Comparison of ENCODE assay signal across 14 cellular contexts in genomic region chr20:34324541-34324940, GRCh38.
"Had no signal": no experiment of that assay in that cellular context is flagged by ENCODE, and none has a peak within 500 bp of the region (broad histone marks: within the 10 kb centered on the region; RNA-seq: fewer than 3 reads in every experiment).

No MANE protein-coding gene starts in this region.

- H3K36me3 ChIP-seq: left ventricle myocardium inferior had no signal

- H3K9me3 ChIP-seq: left ventricle myocardium inferior, testis had no signal

- H3K4me1 ChIP-seq: testis had no signal

- H3K9me3 Mint-ChIP-seq: activated CD4-positive, alpha-beta T cell treated with anti-CD3 and anti-CD28 coated beads, Interleukin-2, amount 10 ng/mL, durations not matched to agents 7 days and 5 days; activated naive CD8-positive, alpha-beta T cell treated with anti-CD3 and anti-CD28 coated beads for 36 hours; stimulated activated naive CD8-positive, alpha-beta T cell treated with anti-CD3 and anti-CD28 coated beads, Interleukin-15, amount 100 ng/mL, for 72 hours had no signal

- ATAC-seq: stimulated activated naive CD8-positive, alpha-beta T cell treated with anti-CD3 and anti-CD28 coated beads, Interleukin-15, amount 100 ng/mL, for 72 hours had no signal

- H3K27me3 ChIP-seq: dorsolateral prefrontal cortex, testis had no signal

- H3K36me3 Mint-ChIP-seq: activated naive CD8-positive, alpha-beta T cell treated with anti-CD3 and anti-CD28 coated beads for 36 hours had no signal

- H3K27ac ChIP-seq: left ventricle myocardium inferior, testis had no signal

- H3K4me3 ChIP-seq: dorsolateral prefrontal cortex, left ventricle myocardium inferior, testis had no signal

- H3K4me1 Mint-ChIP-seq: activated CD4-positive, alpha-beta T cell treated with anti-CD3 and anti-CD28 coated beads, Interleukin-2, amount 10 ng/mL, durations not matched to agents 7 days and 5 days; activated naive CD8-positive, alpha-beta T cell treated with anti-CD3 and anti-CD28 coated beads for 36 hours; stimulated activated naive CD8-positive, alpha-beta T cell treated with anti-CD3 and anti-CD28 coated beads, Interleukin-15, amount 100 ng/mL, for 72 hours had no signal

- H3K4me3 Mint-ChIP-seq: activated CD4-positive, alpha-beta T cell treated with anti-CD3 and anti-CD28 coated beads, Interleukin-2, amount 10 ng/mL, durations not matched to agents 7 days and 5 days; activated naive CD8-positive, alpha-beta T cell treated with anti-CD3 and anti-CD28 coated beads for 36 hours; stimulated activated naive CD8-positive, alpha-beta T cell treated with anti-CD3 and anti-CD28 coated beads, Interleukin-15, amount 100 ng/mL, for 72 hours had no signal

- H3K27ac Mint-ChIP-seq: activated CD4-positive, alpha-beta T cell treated with anti-CD3 and anti-CD28 coated beads, Interleukin-2, amount 10 ng/mL, durations not matched to agents 7 days and 5 days; activated naive CD8-positive, alpha-beta T cell treated with anti-CD3 and anti-CD28 coated beads for 36 hours; stimulated activated naive CD8-positive, alpha-beta T cell treated with anti-CD3 and anti-CD28 coated beads, Interleukin-15, amount 100 ng/mL, for 72 hours had no signal

- DNase-seq: activated CD4-positive, alpha-beta T cell treated with anti-CD3 and anti-CD28 coated beads, Interleukin-2, amount 10 ng/mL, durations not matched to agents 7 days and 5 days; activated CD8-positive, alpha-beta memory T cell treated with anti-CD3 and anti-CD28 coated beads for 24 hours; activated effector memory CD4-positive, alpha-beta T cell treated with anti-CD3 and anti-CD28 coated beads, Interleukin-2, amount 50 U/mL, for 16 hours; activated naive CD8-positive, alpha-beta T cell treated with anti-CD3 and anti-CD28 coated beads for 36 hours; activated T-cell treated with anti-CD3 and anti-CD28 coated beads for 4 hours; dorsolateral prefrontal cortex; foreskin melanocyte; head of caudate nucleus; left ventricle myocardium inferior; occipital lobe; stimulated activated CD4-positive, alpha-beta T cell treated with anti-CD3 and anti-CD28 coated beads, Interleukin-12 subunit alpha, Interleukin-12 subunit beta, amount 100 ng/mL, for 4 hours; stimulated activated naive CD8-positive, alpha-beta T cell treated with anti-CD3 and anti-CD28 coated beads, Interleukin-15, amount 100 ng/mL, for 72 hours; T1000; testis had no signal
